Comparison of ENCODE assay signal across 8 cellular contexts in the genomic region with DNA sequence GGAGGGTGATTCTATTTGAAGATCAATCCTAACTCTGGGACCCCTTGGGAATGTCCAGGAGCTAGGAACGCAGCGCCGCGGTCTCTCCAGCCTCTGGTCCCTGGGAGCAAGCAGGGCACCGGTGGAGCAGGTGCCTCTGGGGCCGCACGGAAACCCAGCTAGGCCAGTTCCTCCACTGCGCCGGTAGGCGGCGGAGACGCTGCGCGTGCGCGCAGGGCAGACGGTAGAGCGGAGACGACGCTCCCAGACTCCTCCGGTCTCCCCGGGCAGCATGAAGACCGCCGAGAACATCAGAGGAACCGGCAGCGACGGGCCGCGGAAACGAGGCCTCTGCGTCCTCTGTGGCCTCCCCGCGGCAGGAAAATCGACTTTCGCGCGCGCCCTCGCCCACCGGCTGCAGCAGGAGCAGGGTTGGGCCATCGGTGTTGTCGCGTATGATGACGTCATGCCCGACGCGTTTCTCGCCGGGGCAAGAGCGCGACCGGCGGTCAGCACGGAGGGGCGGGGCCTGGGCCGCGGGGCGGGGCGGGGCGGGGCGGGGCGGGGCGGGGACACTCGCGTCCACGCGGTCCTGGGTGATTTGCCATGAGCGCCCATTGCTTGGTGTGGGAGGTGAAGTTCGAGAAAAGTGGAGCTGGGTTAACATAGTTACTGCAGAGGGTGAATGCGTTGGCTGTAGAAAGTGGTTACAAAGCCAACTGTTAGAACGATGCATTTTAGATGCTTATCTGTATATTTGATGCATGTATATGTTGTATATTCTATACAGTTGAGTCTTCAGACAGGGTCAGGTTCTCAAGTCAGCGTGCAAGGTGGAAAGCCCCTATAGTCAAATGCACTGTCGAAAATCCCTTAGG. TPM values are rescaled to one million over a fixed set of nuclear protein-coding genes. Genes with fewer than 3 reads are reported as not detected.
DNase-seq lines count a peak whose midpoint lies in the region; ATAC-seq and TF ChIP-seq lines count a peak whose summit lies in the region.

A gene with protein sequence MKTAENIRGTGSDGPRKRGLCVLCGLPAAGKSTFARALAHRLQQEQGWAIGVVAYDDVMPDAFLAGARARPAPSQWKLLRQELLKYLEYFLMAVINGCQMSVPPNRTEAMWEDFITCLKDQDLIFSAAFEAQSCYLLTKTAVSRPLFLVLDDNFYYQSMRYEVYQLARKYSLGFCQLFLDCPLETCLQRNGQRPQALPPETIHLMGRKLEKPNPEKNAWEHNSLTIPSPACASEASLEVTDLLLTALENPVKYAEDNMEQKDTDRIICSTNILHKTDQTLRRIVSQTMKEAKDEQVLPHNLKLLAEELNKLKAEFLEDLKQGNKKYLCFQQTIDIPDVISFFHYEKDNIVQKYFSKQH (plus strand): TSS at position 193 of the 857 bp plus-strand sequence. CDS start 79 bp downstream, at position 272.

- H3K27me3 ChIP-seq in breast epithelium (no peaks in the 10 kb centered on the region), iPS-20b (ENCODE audit: insufficient read depth, low read length) (no peaks in the 10 kb centered on the region)

- peak within 1 kb of the TSS; percentile 93 for H3K9ac ChIP-seq in iPS-20b (ENCODE audit: low read depth, low read length)

- TF ChIP-seq CTCF in VCaP (conservative IDR thresholded peaks at IDR 0.05), result peak; percentile 79
- TF ChIP-seq CTCF in breast epithelium (IDR thresholded peaks at IDR 0.05), result peak; percentile 94 to 98 (median 97)

- peak; percentile 86 for ATAC-seq in GM18873 (IDR thresholded peaks at IDR 0.05; ENCODE audit: low FRiP score, unreplicated experiment)
- ATAC-seq in HG03135 (IDR thresholded peaks at IDR 0.05; ENCODE audit: unreplicated experiment), result peak; percentile 96

- H3K4me3 ChIP-seq in breast epithelium, result peak within 1 kb of the TSS; percentile 78 to 89 (median 83)
- peak within 1 kb of the TSS; percentile 87 for H3K4me3 ChIP-seq in iPS-20b (ENCODE audit: low read length)
- H3K4me3 ChIP-seq in skin epidermis, result peak within 1 kb of the TSS; percentile 44 to 74 (median 56)

- H3K4me1 ChIP-seq in breast epithelium (no peaks in the 10 kb centered on the region), iPS-20b (ENCODE audit: insufficient read depth, low read length) (peaks cover 4% of the 10 kb centered on the region; the same call in 1 of the 2 replicates)

- H3K36me3 ChIP-seq in breast epithelium, result no peaks in the 10 kb centered on the region
- H3K36me3 ChIP-seq in iPS-20b (ENCODE audit: insufficient read depth, low read depth, low read length), result no peaks in the 10 kb centered on the region

- DNase-seq in AG08395 (ENCODE audit: low spot score) (peak; percentile 98), NCI-H2171 treated with DMSO at 0.1 percent for 48 hours (lab: John Stamatoyannopoulos, UW) (peak; percentile 81), breast epithelium (ENCODE audit: low spot score in 2 of 2) (peak; percentile 82 to 89)

- H3K27ac ChIP-seq in VCaP (peak within 1 kb of the TSS; percentile 82), breast epithelium (peak within 1 kb of the TSS; percentile 96), iPS-20b (ENCODE audit: low read length) (peak within 1 kb of the TSS; percentile 94), skin epidermis (peak within 1 kb of the TSS in 20 of 21 experiments; percentile 80 to 96 (median 90))

- no peak for TF ChIP-seq POLR2A in breast epithelium (IDR thresholded peaks at IDR 0.05)

- H3K9me3 ChIP-seq in breast epithelium (no peaks in the 10 kb centered on the region), iPS-20b (ENCODE audit: insufficient read depth, low read depth, low read length) (no peaks in the 10 kb centered on the region)

- intact Hi-C loops in breast epithelium (cut with DNase I; ENCODE audit: low total_unique reads), result no loop called here

RNA-seq across cellular contexts. Expression of the gene that starts here (rescaled TPM):
- total RNA-seq in breast epithelium, result 1 to 10 TPM; 3.6 to 6.4 (median 3.7) TPM

Comparison
In these comparisons a context has a peak if more than half of its experiments do, and no peak if none do; other contexts are left out.
1. Peak in every context shown above with its lines: DNase-seq, ATAC-seq, H3K4me3 ChIP-seq and H3K27ac ChIP-seq.